ENCODE assay signal across 14 cellular contexts in the genomic region with DNA sequence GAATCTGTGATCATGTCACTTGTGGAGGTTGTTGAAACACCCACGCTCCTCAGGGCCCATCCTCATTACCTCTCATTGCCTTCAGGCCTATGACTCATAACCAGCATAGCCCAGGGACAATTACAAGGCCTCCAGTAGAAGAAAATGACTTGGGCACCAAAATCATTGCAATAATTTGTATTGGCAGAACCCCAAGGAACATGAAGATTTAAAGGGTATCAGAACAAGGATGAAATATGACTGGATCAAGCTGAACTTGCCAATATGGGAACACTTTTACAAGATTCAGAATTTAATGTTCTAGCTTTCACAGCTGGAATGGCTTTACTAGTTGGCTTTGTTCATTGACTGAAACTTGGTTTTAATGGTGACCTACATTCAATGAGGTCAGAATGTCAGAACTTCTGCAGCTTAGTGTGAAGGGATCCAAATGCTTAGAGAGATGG.
"Had no signal": no experiment of that assay in that cellular context is flagged by ENCODE, and none has a peak within 500 bp of the region (broad histone marks: within the 10 kb centered on the region; RNA-seq: fewer than 3 reads in every experiment).

No MANE protein-coding gene starts in this region.

- ATAC-seq: body of pancreas; pancreas; stimulated activated effector memory CD8-positive, alpha-beta T cell treated with anti-CD3 and anti-CD28 coated beads, Interleukin-12 subunit alpha, Interleukin-12 subunit beta, amount 100 ng/mL, for 72 hours had no signal

- H3K4me3 ChIP-seq: body of pancreas, pancreas, transverse colon had no signal

- H3K27ac Mint-ChIP-seq: activated naive CD4-positive, alpha-beta T cell treated with anti-CD3 and anti-CD28 coated beads, Interleukin-2, amount 50 U/mL, for 24 hours; dendritic cell treated with granulocyte-macrophage colony-stimulating factor and Interleukin-4, amounts not matched to agents 40 ng/mL and 50 ng/mL, for 4 days; stimulated activated effector memory CD8-positive, alpha-beta T cell treated with anti-CD3 and anti-CD28 coated beads, Interleukin-12 subunit alpha, Interleukin-12 subunit beta, amount 100 ng/mL, for 72 hours had no signal

- H3K36me3 ChIP-seq: pancreas, transverse colon had no signal

- H3K4me3 Mint-ChIP-seq: activated naive CD4-positive, alpha-beta T cell treated with anti-CD3 and anti-CD28 coated beads, Interleukin-2, amount 50 U/mL, for 24 hours; dendritic cell treated with granulocyte-macrophage colony-stimulating factor and Interleukin-4, amounts not matched to agents 40 ng/mL and 50 ng/mL, for 4 days; neural crest cell; stimulated activated effector memory CD8-positive, alpha-beta T cell treated with anti-CD3 and anti-CD28 coated beads, Interleukin-12 subunit alpha, Interleukin-12 subunit beta, amount 100 ng/mL, for 72 hours had no signal

- H3K4me1 ChIP-seq: body of pancreas, pancreas, transverse colon had no signal

- H3K4me1 Mint-ChIP-seq: activated naive CD4-positive, alpha-beta T cell treated with anti-CD3 and anti-CD28 coated beads, Interleukin-2, amount 50 U/mL, for 24 hours; neural crest cell; stimulated activated effector memory CD8-positive, alpha-beta T cell treated with anti-CD3 and anti-CD28 coated beads, Interleukin-12 subunit alpha, Interleukin-12 subunit beta, amount 100 ng/mL, for 72 hours had no signal

- DNase-seq: activated effector memory CD4-positive, alpha-beta T cell treated with Interleukin-2 at 50 U/mL for 16 hours; activated T-cell treated with anti-CD3 and anti-CD28 coated beads, Interleukin-2, amount 50 U/mL, for 1 hour; amniotic stem cell; body of pancreas; foreskin melanocyte; kidney; pancreas; retina; T-helper 2 cell; transverse colon had no signal

- H3K9me3 ChIP-seq: pancreas had no signal

- H3K27me3 ChIP-seq: body of pancreas, pancreas, transverse colon had no signal

- H3K36me3 Mint-ChIP-seq: stimulated activated effector memory CD8-positive, alpha-beta T cell treated with anti-CD3 and anti-CD28 coated beads, Interleukin-12 subunit alpha, Interleukin-12 subunit beta, amount 100 ng/mL, for 72 hours had no signal

- H3K27ac ChIP-seq: body of pancreas, pancreas, transverse colon had no signal
